Comparison of ENCODE assay signal across 8 cellular contexts in the genomic region with DNA sequence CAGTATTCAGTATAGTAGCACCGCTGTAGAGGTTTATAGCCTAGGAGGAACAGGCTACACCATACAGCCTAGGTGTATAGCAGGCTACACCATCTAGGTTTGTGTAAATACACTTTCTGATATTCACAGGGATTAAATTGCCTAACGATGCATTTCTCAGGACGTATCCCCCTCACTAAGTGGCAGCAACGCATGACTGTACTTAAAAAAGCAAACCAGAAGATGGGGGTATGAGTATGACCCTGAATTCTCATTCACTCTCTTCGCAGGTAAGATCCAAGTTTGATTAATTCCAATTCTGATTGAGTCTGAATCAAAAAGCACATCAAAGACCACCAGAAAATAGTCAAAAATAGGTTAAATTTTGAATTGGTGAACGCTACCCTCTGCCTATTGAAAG.
DNase-seq lines count a peak whose midpoint lies in the region; ATAC-seq and TF ChIP-seq lines count a peak whose summit lies in the region.

No MANE protein-coding gene starts in this region.

- H3K9ac ChIP-seq in ES-I3 (ENCODE audit: low read depth, low read length) (peak overlapping the region; percentile 82), NT2/D1 (ENCODE audit: insufficient read length, low read depth) (peak overlapping the region; percentile 77), endocrine pancreas (ENCODE audit: control insufficient read depth, insufficient read depth, low read length) (peak overlapping the region; percentile 88), parathyroid adenoma (no peak overlapping the region)

- ATAC-seq in GM21528 (IDR thresholded peaks at IDR 0.05; ENCODE audit: low FRiP score, unreplicated experiment) = no peak

- peak overlapping the region; percentile 100 for H2AFZ ChIP-seq in parathyroid adenoma

- H3K36me3 ChIP-seq in ES-I3 (ENCODE audit: insufficient read depth, low read length) (peaks cover 15% of the 10 kb centered on the region; the same call in 1 of the 2 replicates), NT2/D1 (ENCODE audit: insufficient read depth, insufficient read length, low read length) (peaks cover 4% of the 10 kb centered on the region), endocrine pancreas (ENCODE audit: control insufficient read depth, insufficient read depth, low read length) (no peaks in the 10 kb centered on the region), parathyroid adenoma (ENCODE audit: control insufficient read depth, insufficient read depth, low read length) (no peaks in the 10 kb centered on the region)

- H3K27me3 ChIP-seq in NT2/D1 (ENCODE audit: insufficient read depth, insufficient read length) (no peaks in the 10 kb centered on the region), endocrine pancreas (ENCODE audit: control insufficient read depth, insufficient read depth, low read length) (no peaks in the 10 kb centered on the region), parathyroid adenoma (ENCODE audit: control insufficient read depth, insufficient read depth, low read length) (no peaks in the 10 kb centered on the region)

- TF ChIP-seq CTCF in parathyroid adenoma (IDR thresholded peaks at IDR 0.05) = no peak

- H3K4me1 ChIP-seq in ES-I3 (ENCODE audit: insufficient read depth, low read length) = no peaks in the 10 kb centered on the region
- no peaks in the 10 kb centered on the region for H3K4me1 ChIP-seq in NT2/D1 (ENCODE audit: insufficient read depth, insufficient read length)
- peaks cover 8% of the 10 kb centered on the region for H3K4me1 ChIP-seq in endocrine pancreas (ENCODE audit: control insufficient read depth, insufficient read depth, low read length)
- H3K4me1 ChIP-seq in parathyroid adenoma = no peaks in the 10 kb centered on the region

- peak overlapping the region; percentile 66 for H3K4me2 ChIP-seq in parathyroid adenoma (ENCODE audit: low read length)

- H3K4me3 ChIP-seq in NT2/D1 (ENCODE audit: insufficient read length, low read depth) (peak overlapping the region; percentile 76), endocrine pancreas (ENCODE audit: control insufficient read depth, insufficient read depth, low read length) (peak overlapping the region; percentile 93), parathyroid adenoma (ENCODE audit: low read depth, low read length) (peak overlapping the region; percentile 76)

- H3K27ac ChIP-seq in parathyroid adenoma = no peak overlapping the region

- H3K9me3 ChIP-seq in ES-I3 (ENCODE audit: control insufficient read depth, insufficient read depth, low read length) (no peaks in the 10 kb centered on the region), NT2/D1 (ENCODE audit: insufficient read depth, low read length) (no peaks in the 10 kb centered on the region; the same call in 1 of the 2 replicates), endocrine pancreas (ENCODE audit: control insufficient read depth, low read length) (no peaks in the 10 kb centered on the region), parathyroid adenoma (ENCODE audit: control insufficient read depth, low read length) (no peaks in the 10 kb centered on the region)

- H3K79me2 ChIP-seq in parathyroid adenoma = peaks cover 14% of the 10 kb centered on the region

- DNase-seq in NT2/D1 (ENCODE audit: low read depth, low spot score) = no peak
- no peak for DNase-seq in GF-D8 (lab: John Stamatoyannopoulos, UW)
- DNase-seq in NCI-H128 (lab: John Stamatoyannopoulos, UW; ENCODE audit: unreplicated experiment) = no peak
- DNase-seq in germinal center (ENCODE audit: low spot score) = no peak
